In genomic region chr4:44194365-44194764, GRCh38 we compare ENCODE assay signal across 17 cellular contexts.
"Had no signal": no experiment of that assay in that cellular context is flagged by ENCODE, and none has a peak within 500 bp of the region (broad histone marks: within the 10 kb centered on the region; RNA-seq: fewer than 3 reads in every experiment).

No MANE protein-coding gene starts in this region.

- DNase-seq: activated CD4-positive, alpha-beta T cell treated with anti-CD3 and anti-CD28 coated beads for 1 hour; activated gamma-delta T cell; endodermal cell; erythroblast; islet precursor cell; posterior cingulate gyrus; retina; stimulated activated naive B cell treated with anti-CD40 and anti-IgM and Interleukin-4, amounts not matched to agents 10 μg/mL and 1 μg/mL and 100 μg/mL, for 72 hours; SW 1271; T-helper 2 cell; upper lobe of left lung; WERI-Rb-1 had no signal

- H3K4me3 ChIP-seq: cardiac muscle cell, thoracic aorta, upper lobe of left lung had no signal

- ATAC-seq: left lobe of liver; natural killer cell treated with Interleukin-12 subunit alpha and Interleukin-12 subunit beta and Interleukin-15 and Interleukin-18, amount 100 ng/mL, for 72 hours; stimulated activated naive B cell treated with anti-CD40 and anti-IgM and Interleukin-4, amounts not matched to agents 10 μg/mL and 1 μg/mL and 100 μg/mL, for 72 hours had no signal

- H3K9me3 ChIP-seq: neutrophil had no signal

- H3K27ac ChIP-seq: cardiac muscle cell, neutrophil, thoracic aorta, upper lobe of left lung, WERI-Rb-1 had no signal

- H3K4me1 ChIP-seq: upper lobe of left lung had no signal

- H3K27me3 ChIP-seq: cardiac muscle cell, neutrophil, upper lobe of left lung had no signal

- H3K36me3 ChIP-seq: cardiac muscle cell, neutrophil, thoracic aorta, upper lobe of left lung, WERI-Rb-1 had no signal
